In the genomic region with DNA sequence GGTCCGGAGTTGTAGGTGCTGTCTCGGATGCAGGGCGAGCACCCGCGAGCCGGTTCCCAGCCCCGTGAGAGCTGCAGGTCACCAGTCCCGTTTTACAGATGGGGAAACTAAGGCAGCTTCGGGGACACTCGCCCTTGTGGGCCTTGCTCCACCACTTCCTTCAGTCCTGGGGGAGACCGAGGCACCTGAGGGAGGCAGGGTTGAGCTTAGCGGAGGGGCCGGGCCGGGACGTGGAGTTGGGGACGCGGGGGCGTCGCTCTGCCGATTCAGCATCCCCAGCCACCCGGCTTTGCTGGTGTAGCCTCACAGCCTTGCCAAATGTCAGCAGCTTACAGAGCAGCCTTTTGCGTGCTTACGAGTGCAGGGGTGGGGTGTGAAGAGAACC, we compare ENCODE assay signal across 8 cellular contexts. TPM values are rescaled to one million over a fixed set of nuclear protein-coding genes. Genes with fewer than 3 reads are reported as not detected.
DNase-seq lines count a peak whose midpoint lies in the region; ATAC-seq and TF ChIP-seq lines count a peak whose summit lies in the region.

No MANE protein-coding gene starts in this region.

- DNase-seq in coronary artery (ENCODE audit: low spot score) (no peak), SHP77 treated with DMSO at 0.1 percent for 48 hours (lab: John Stamatoyannopoulos, UW) (no peak), NCI-H2029 treated with DMSO at 0.1 percent for 48 hours (lab: John Stamatoyannopoulos, UW) (no peak)
- DNase-seq in stimulated activated CD8-positive, alpha-beta memory T cell treated with anti-CD3 and anti-CD28 coated beads, Interleukin-7, amount 100 ng/mL, for 24 hours (ENCODE audit: low read depth) = peak; percentile 29

- ATAC-seq in GM18502 (IDR thresholded peaks at IDR 0.05; ENCODE audit: poor library complexity, unreplicated experiment) (peak; percentile 13), HG03196 (IDR thresholded peaks at IDR 0.05; ENCODE audit: unreplicated experiment) (peak; percentile 20)
- peak; percentile 28 to 49 for ATAC-seq in activated CD4-positive, CD25-positive, alpha-beta regulatory T cell treated with anti-CD3 and anti-CD28 coated beads, Interleukin-2, amount 50 U/mL, for 24 hours

- no peak for TF ChIP-seq CTCF in coronary artery (IDR thresholded peaks at IDR 0.05)

- WGBS in mesodermal cell (ENCODE audit: insufficient coverage in 2 of 2), 2 experiments = 0 to 3% methylated on average over 9 to 21 of the region's 23 CpGs

- H3K27ac ChIP-seq in coronary artery = peak overlapping the region; percentile 29 to 84
- peak overlapping the region; percentile 62 for H3K27ac ChIP-seq in mesodermal cell (ENCODE audit: low read depth, low read length, severe bottlenecking)

- no peaks in the 10 kb centered on the region for H3K4me1 ChIP-seq in mesodermal cell (ENCODE audit: control insufficient read depth, insufficient read depth, low read length, poor library complexity, severe bottlenecking)

- H3K9me3 ChIP-seq in mesodermal cell (ENCODE audit: control insufficient read depth, low read length) = no peaks in the 10 kb centered on the region

- H3K4me3 ChIP-seq in coronary artery (peak overlapping the region; percentile 85), mesodermal cell (ENCODE audit: extremely low read depth, insufficient read depth, low read length, poor library complexity, severe bottlenecking) (peak overlapping the region; percentile 79)

- H3K36me3 ChIP-seq in mesodermal cell (ENCODE audit: control insufficient read depth, insufficient read depth, low read length) = peaks cover 37% of the 10 kb centered on the region

RNA-seq across cellular contexts. Expression of a gene that starts 0.5 kb away (rescaled TPM):
- 109 TPM for polyA plus RNA-seq in mesodermal cell (2013, experiment 1 of 2)
- 84.8 TPM for polyA plus RNA-seq in mesodermal cell (2013, experiment 2 of 2)

RNA-seq across cellular contexts. Expression of a gene that starts 11.3 kb away (rescaled TPM):
- polyA plus RNA-seq in mesodermal cell (2013, experiment 1 of 2) = not detected
- polyA plus RNA-seq in mesodermal cell (2013, experiment 2 of 2) = not detected

RNA-seq across cellular contexts. Expression of a gene that starts 30.8 kb away (rescaled TPM):
- polyA plus RNA-seq in mesodermal cell (2013, experiment 1 of 2) = 110 TPM
- 97.3 TPM for polyA plus RNA-seq in mesodermal cell (2013, experiment 2 of 2)

RNA-seq across cellular contexts. Expression of a gene that starts 33.1 kb away (rescaled TPM):
- polyA plus RNA-seq in mesodermal cell (2013, experiment 1 of 2) = 36.7 TPM
- 30.0 TPM for polyA plus RNA-seq in mesodermal cell (2013, experiment 2 of 2)

RNA-seq across cellular contexts. Expression of a gene that starts 42.6 kb away (rescaled TPM):
- 49.9 TPM for polyA plus RNA-seq in mesodermal cell (2013, experiment 1 of 2)
- polyA plus RNA-seq in mesodermal cell (2013, experiment 2 of 2) = 38.6 TPM
